8 cellular contexts compared by ENCODE assay signal in the genomic region with DNA sequence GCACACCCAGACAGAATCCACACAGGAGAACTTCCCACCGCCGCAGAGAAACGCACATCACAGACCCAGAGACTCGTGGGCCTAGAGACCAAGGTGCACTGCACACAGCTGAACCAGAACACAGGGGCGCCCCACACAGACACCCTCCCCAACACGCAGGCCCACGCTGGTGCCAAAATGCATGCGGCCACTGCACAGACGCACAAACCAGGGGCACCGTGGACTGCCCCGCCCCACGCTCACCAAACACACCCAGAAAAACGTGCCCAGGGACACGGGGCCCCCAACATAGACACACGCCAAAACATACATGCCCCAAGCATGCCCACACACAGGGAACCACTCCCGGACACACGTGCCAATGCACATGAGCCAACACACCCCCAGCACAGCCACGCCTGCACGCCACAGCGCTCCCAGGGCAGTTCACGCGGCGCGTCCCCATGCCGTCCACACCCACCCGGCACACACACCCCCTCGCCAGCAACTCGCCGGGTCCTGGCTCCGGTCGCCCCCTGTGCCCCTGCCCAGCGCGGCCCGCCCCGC. TPM values are rescaled to one million over a fixed set of nuclear protein-coding genes. Genes with fewer than 3 reads are reported as not detected.
A peak's percentile ranks its signal among the peaks of the same experiment; 100 is the strongest.
DNase-seq lines count a peak whose midpoint lies in the region; ATAC-seq, FAIRE-seq and TF ChIP-seq lines count a peak whose summit lies in the region.

No MANE protein-coding gene starts in this region.

- TF ChIP-seq EP300 in H1 (IDR thresholded peaks at IDR 0.05; ENCODE audit: borderline replicate concordance in 1 of 2, low read depth in 2 of 2, low read length in 2 of 2) (no peak), neural cell (conservative IDR thresholded peaks at IDR 0.05; ENCODE audit: poor library complexity, severe bottlenecking) (no peak)

- no peak for FAIRE-seq in H1 (lab: Jason Lieb, UNC)

- H3K4me3 ChIP-seq in CD4-positive, CD25-positive, alpha-beta regulatory T cell (ENCODE audit: low read depth, low read length): no peak overlapping the region
- H3K4me3 ChIP-seq in NT2/D1 (ENCODE audit: insufficient read length, low read depth): peak overlapping the region; percentile 53
- peak overlapping the region; percentile 29 to 57 (median 43); a peak in 6 of 8 replicates for H3K4me3 ChIP-seq in H1 (ENCODE audit: extremely low read depth in 1 of 4, insufficient read depth in 2 of 4, low read depth in 3 of 4, low read length in 4 of 4)
- H3K4me3 ChIP-seq in neural cell (ENCODE audit: low read length): peak overlapping the region; percentile 55

- H3K27ac Mint-ChIP-seq in CD4-positive, CD25-positive, alpha-beta regulatory T cell: no peak overlapping the region

- no peaks in the 10 kb centered on the region for H3K79me2 ChIP-seq in H1 (ENCODE audit: control insufficient read depth in 1 of 2, insufficient read depth in 2 of 2, low read length in 2 of 2)
- H3K79me2 ChIP-seq in neural cell (replicated peaks; ENCODE audit: insufficient read depth, low read length): no peaks in the 10 kb centered on the region

- peak overlapping the region; percentile 23; the same call in 1 of the 2 replicates for H2BK20ac ChIP-seq in H1 (ENCODE audit: low read length)

- no peak for DNase-seq in CD4-positive, CD25-positive, alpha-beta regulatory T cell
- DNase-seq in NT2/D1 (ENCODE audit: low read depth, low spot score) (no peak), H1 (ENCODE audit: low read depth in 1 of 2, low spot score in 2 of 2) (no peak), EL (no peak)
- no peak for DNase-seq in effector CD4-positive, alpha-beta T cell

- no peak overlapping the region for H3K27ac ChIP-seq in CD4-positive, CD25-positive, alpha-beta regulatory T cell (ENCODE audit: insufficient read depth, low read length, poor library complexity, severe bottlenecking)
- H3K27ac ChIP-seq in H1 (ENCODE audit: low read depth, low read length): no peak overlapping the region
- no peak overlapping the region for H3K27ac ChIP-seq in neural cell (ENCODE audit: low read length)

- no peaks in the 10 kb centered on the region for H3K27me3 ChIP-seq in CD4-positive, CD25-positive, alpha-beta regulatory T cell (ENCODE audit: control insufficient read depth, insufficient read depth, low read length)
- H3K27me3 ChIP-seq in NT2/D1 (ENCODE audit: insufficient read depth, insufficient read length): peaks cover 36% of the 10 kb centered on the region
- peaks cover 0 to 32% (median 26%) of the 10 kb centered on the region in 4 experiments; a peak in 6 of 7 replicates for H3K27me3 ChIP-seq in H1 (replicated peaks in 1 of 4; ENCODE audit: control insufficient read depth in 3 of 4, extremely low read depth in 1 of 4, insufficient read depth in 3 of 4, low read length in 3 of 4)
- H3K27me3 ChIP-seq in neural cell (ENCODE audit: insufficient read depth, low read depth, low read length): peaks cover 37% of the 10 kb centered on the region

- ATAC-seq in CD4-positive, CD25-positive, alpha-beta regulatory T cell (ENCODE audit: low read depth in 2 of 2): no peak
- no peak for ATAC-seq in HG02885 (IDR thresholded peaks at IDR 0.05; ENCODE audit: poor library complexity, unreplicated experiment)
- no peak for ATAC-seq in activated CD4-positive, CD25-positive, alpha-beta regulatory T cell treated with anti-CD3 and anti-CD28 coated beads, Interleukin-2, amount 50 U/mL, for 24 hours

- H4K8ac ChIP-seq in H1 (ENCODE audit: extremely low read depth, insufficient read depth, low read length): peak overlapping the region; percentile 31; the same call in 1 of the 2 replicates

- peaks cover 0 to 36% (median 15%) of the 10 kb centered on the region in 4 donors for H3K4me1 Mint-ChIP-seq in CD4-positive, CD25-positive, alpha-beta regulatory T cell

- no peak for TF ChIP-seq RAD21 in H1 (IDR thresholded peaks at IDR 0.05 in 1 of 2, conservative IDR thresholded peaks at IDR 0.05 in 1 of 2; ENCODE audit: low read depth in 2 of 2, low read length in 2 of 2)
- TF ChIP-seq RAD21 in neural cell (conservative IDR thresholded peaks at IDR 0.05): no peak

- no peaks in the 10 kb centered on the region for H3K79me1 ChIP-seq in H1 (ENCODE audit: low read depth, low read length)

- H3K9me2 ChIP-seq in neural cell (ENCODE audit: insufficient read depth, low read length): no peaks in the 10 kb centered on the region

- WGBS in H1 (ENCODE audit: extremely low coverage in 1 of 2, insufficient coverage in 1 of 2, insufficient read length in 1 of 2, insufficient replicate concordance in 2 of 2, low coverage in 1 of 2, low lambda C conversion rate in 2 of 2, missing lambda C conversion rate in 1 of 2), 2 experiments: 45% methylated on average over 27 of the region's 35 CpGs; no CpG with 5 or more reads in 1 of the 2 experiments

- TF ChIP-seq POLR2A in H1 (IDR thresholded peaks at IDR 0.05; ENCODE audit: control extremely low read depth in 1 of 2, low read depth in 2 of 2, low read length in 2 of 2): no peak

- H2AK5ac ChIP-seq in H1 (ENCODE audit: low read depth, low read length): no peak overlapping the region; the same call in 1 of the 2 replicates

- H3K9me3 Mint-ChIP-seq in CD4-positive, CD25-positive, alpha-beta regulatory T cell: no peaks in the 10 kb centered on the region

- H3K36me3 Mint-ChIP-seq in CD4-positive, CD25-positive, alpha-beta regulatory T cell: no peaks in the 10 kb centered on the region

- no peak overlapping the region for H3K4ac ChIP-seq in H1 (replicated peaks; ENCODE audit: insufficient read length, low read depth, low read length)

- CTCF ChIA-PET in H1 (lab: Charles Lee; ENCODE audit: partially characterized antibody): interaction anchor here (1.0 to 3.0 kb wide), 2 partner anchors 10 to 14 kb away, joined by 7 to 25 read pairs; no protein-coding TSS in a partner anchor

- H3K23me2 ChIP-seq in H1 (ENCODE audit: low read depth, low read length): peaks cover 10% of the 10 kb centered on the region; the same call in 1 of the 2 replicates

- peak overlapping the region in 3 of 4 donors; percentile 68 to 80 (median 80) for H3K4me3 Mint-ChIP-seq in CD4-positive, CD25-positive, alpha-beta regulatory T cell

- no peak for TF ChIP-seq CTCF in H1 (IDR thresholded peaks at IDR 0.05; ENCODE audit: control extremely low read depth in 1 of 3, insufficient read depth in 1 of 3, low read depth in 1 of 3, low read length in 3 of 3)
- TF ChIP-seq CTCF in neural cell (IDR thresholded peaks at IDR 0.05; ENCODE audit: poor library complexity, severe bottlenecking): no peak

- H3K4me1 ChIP-seq in CD4-positive, CD25-positive, alpha-beta regulatory T cell (ENCODE audit: control insufficient read depth, insufficient read depth, low read length, poor library complexity, severe bottlenecking): peaks cover 18% of the 10 kb centered on the region
- H3K4me1 ChIP-seq in NT2/D1 (ENCODE audit: insufficient read depth, insufficient read length): peaks cover 14% of the 10 kb centered on the region
- peaks cover 3 to 28% (median 20%) of the 10 kb centered on the region in 4 experiments for H3K4me1 ChIP-seq in H1 (replicated peaks in 1 of 4; ENCODE audit: control insufficient read depth in 3 of 4, insufficient read depth in 4 of 4, low read length in 3 of 4)

- peak overlapping the region; percentile 75 for H4K91ac ChIP-seq in H1 (replicated peaks; ENCODE audit: insufficient read length, low read length)

- no peaks in the 10 kb centered on the region for H3K9me3 ChIP-seq in CD4-positive, CD25-positive, alpha-beta regulatory T cell (ENCODE audit: control insufficient read depth in 2 of 2, low read length in 2 of 2)
- H3K9me3 ChIP-seq in NT2/D1 (ENCODE audit: insufficient read depth, low read length): no peaks in the 10 kb centered on the region
- H3K9me3 ChIP-seq in H1 (ENCODE audit: insufficient read depth in 2 of 2, low read depth in 1 of 2, low read length in 1 of 2): no peaks in the 10 kb centered on the region
- no peaks in the 10 kb centered on the region for H3K9me3 ChIP-seq in neural cell (ENCODE audit: low read length)

- H3K4me2 ChIP-seq in H1 (ENCODE audit: insufficient read depth in 1 of 2, low read depth in 2 of 2, low read length in 2 of 2) (peak overlapping the region; percentile 82 to 87), neural cell (ENCODE audit: low read length) (no peak overlapping the region)

- no peaks in the 10 kb centered on the region for H3K36me3 ChIP-seq in CD4-positive, CD25-positive, alpha-beta regulatory T cell (ENCODE audit: control insufficient read depth, insufficient read depth, low read length)
- no peaks in the 10 kb centered on the region for H3K36me3 ChIP-seq in NT2/D1 (ENCODE audit: insufficient read depth, insufficient read length, low read length)
- H3K36me3 ChIP-seq in H1 (ENCODE audit: control insufficient read depth in 2 of 4, insufficient read depth in 4 of 4, low read length in 3 of 4): no peaks in the 10 kb centered on the region
- no peaks in the 10 kb centered on the region for H3K36me3 ChIP-seq in neural cell (ENCODE audit: insufficient read depth, low read length)

- H4K5ac ChIP-seq in H1 (ENCODE audit: insufficient read length, low read depth, low read length): peak overlapping the region; percentile 2

- POLR2A ChIA-PET in H1 (lab: Charles Lee; ENCODE audit: partially characterized antibody): no interaction called here

- H2AFZ ChIP-seq in H1 (ENCODE audit: low read length) (no peak overlapping the region), neural cell (ENCODE audit: low read depth, low read length) (no peak overlapping the region)

- no peak overlapping the region for H3K56ac ChIP-seq in H1 (replicated peaks; ENCODE audit: insufficient read length, low read depth, low read length)

- H2BK12ac ChIP-seq in H1 (ENCODE audit: low read depth, low read length): peak overlapping the region; percentile 84; the same call in 1 of the 2 replicates

- H3K23ac ChIP-seq in H1 (ENCODE audit: insufficient read length): no peak overlapping the region

- no peak overlapping the region for H2BK120ac ChIP-seq in H1 (replicated peaks; ENCODE audit: low read depth, low read length)

- peak overlapping the region; percentile 44; the same call in 1 of the 2 replicates for H2BK5ac ChIP-seq in H1 (ENCODE audit: low read depth, low read length)

- H3K9ac ChIP-seq in NT2/D1 (ENCODE audit: insufficient read length, low read depth): peak overlapping the region; percentile 74
- H3K9ac ChIP-seq in H1 (replicated peaks in 1 of 4; ENCODE audit: extremely low read depth in 1 of 4, low read depth in 3 of 4, low read length in 3 of 4): no peak overlapping the region
- H3K9ac ChIP-seq in neural cell (ENCODE audit: low read length): peak overlapping the region; percentile 18

- peaks cover 0 to 2% of the 10 kb centered on the region in 2 experiments for H4K20me1 ChIP-seq in H1 (replicated peaks in 1 of 2; ENCODE audit: control insufficient read depth in 1 of 2, insufficient read depth in 2 of 2, low read length in 2 of 2)
- H4K20me1 ChIP-seq in neural cell (ENCODE audit: insufficient read depth): no peaks in the 10 kb centered on the region

- peak overlapping the region; percentile 99; the same call in 1 of the 2 replicates for H2BK15ac ChIP-seq in H1 (ENCODE audit: low read length)

- no peak overlapping the region for H3K14ac ChIP-seq in H1 (ENCODE audit: insufficient read length)

- H3K27me3 Mint-ChIP-seq in CD4-positive, CD25-positive, alpha-beta regulatory T cell: peaks cover 70% of the 10 kb centered on the region

- no peaks in the 10 kb centered on the region for H3F3A ChIP-seq in neural cell (ENCODE audit: insufficient read depth, low read length, poor library complexity, severe bottlenecking)

- H3K18ac ChIP-seq in H1 (ENCODE audit: extremely low read depth, low read length): peak overlapping the region; percentile 87

RNA-seq across cellular contexts. Expression of a gene that starts 7.8 kb away (rescaled TPM):
- 0.44 TPM for total RNA-seq in CD4-positive, CD25-positive, alpha-beta regulatory T cell
- polyA plus RNA-seq in CD4-positive, CD25-positive, alpha-beta regulatory T cell: not detected
- 0.63 and 0.88 TPM in 2 replicates for total RNA-seq in H1 (2021; fragmentation: NEBNext Ultra II Directional; extraction: Animal tissue kit (Norgen Biotek cat#: 25700))
- polyA plus RNA-seq in H1 (2011; rRNA removed) (0.88 and 1.3 TPM in 2 replicates), neural cell (4.4 and 5.2 TPM in 2 replicates)
- polyA plus RNA-seq in H1 (2011; cell fraction: cytosol; rRNA removed): 0.70 TPM
- polyA plus RNA-seq in H1 (2011; cell fraction: nucleus; rRNA removed): 2.5 TPM
- polyA plus RNA-seq in H1 (2012, experiment 1 of 2): 0.71 to 1.4 TPM (median 0.83 TPM) in 4 replicates
- 0.37 TPM for polyA plus RNA-seq in H1 (2012, experiment 2 of 2)
- 0.41 TPM for polyA plus RNA-seq in H1 (2013, experiment 1 of 2)
- 0.35 TPM for polyA plus RNA-seq in H1 (2013, experiment 2 of 2)
- polyA minus RNA-seq in H1 (2011; rRNA and poly(A)+ RNA removed): 0.50 and 0.54 TPM in 2 replicates
- 0.73 TPM for polyA minus RNA-seq in H1 (2011; cell fraction: cytosol; rRNA and poly(A)+ RNA removed)
- 0.40 TPM for polyA minus RNA-seq in H1 (2011; cell fraction: nucleus; rRNA and poly(A)+ RNA removed)
- polyA minus RNA-seq in neural cell: 9.0 and 9.8 TPM in 2 replicates

Comparison
In these comparisons a context has a peak if more than half of its experiments do, and no peak if none do; other contexts are left out.
1. H3K9ac ChIP-seq: peak in NT2/D1 (single experiment) and neural cell (single experiment); none in H1 (0 of 4).